ENCODE assay signal across 8 cellular contexts in genomic region chr15:45457641-45458539, GRCh38.
DNase-seq lines count a peak whose midpoint lies in the region; ATAC-seq, FAIRE-seq and TF ChIP-seq lines count a peak whose summit lies in the region.

No MANE protein-coding gene starts in this region.

- H3K4me3 ChIP-seq in iPS-20b (ENCODE audit: low read length) (peak overlapping the region; percentile 48; the same call in 1 of the 2 replicates), small intestine (ENCODE audit: low read depth in 1 of 2, low read length in 2 of 2) (peak overlapping the region in 1 of 2 donors; percentile 10)

- FAIRE-seq in GM12891 (lab: Jason Lieb, UNC): peak; percentile 74
- FAIRE-seq in TTC549 (lab: Jason Lieb, UNC): peak; percentile 64
- no peak for FAIRE-seq in small intestine (lab: Jason Lieb, UNC)

- DNase-seq in GM12891 (ENCODE audit: insufficient read length, low spot score) (no peak), NCI-H187 treated with DMSO at 0.1 percent for 48 hours (lab: John Stamatoyannopoulos, UW) (peak; percentile 25), small intestine (peak; percentile 84)

- WGBS in small intestine, 3 donors: 1 to 2% (median 2%) methylated on average over 17 of the region's 17 CpGs

- peak overlapping the region; percentile 91 to 95 (median 94) for H3K27ac Mint-ChIP-seq in brain

- peaks cover 7% of the 10 kb centered on the region for H3K27me3 Mint-ChIP-seq in brain

- no peaks in the 10 kb centered on the region for H3K36me3 ChIP-seq in iPS-20b (ENCODE audit: insufficient read depth, low read depth, low read length)
- H3K36me3 ChIP-seq in small intestine (ENCODE audit: control insufficient read depth in 2 of 2, insufficient read depth in 2 of 2, low read length in 2 of 2): no peaks in the 10 kb centered on the region

- no peak overlapping the region for H3K9ac ChIP-seq in iPS-20b (ENCODE audit: low read depth, low read length)

- peaks cover 10% of the 10 kb centered on the region; the same call in 1 of the 2 replicates for H3K4me1 ChIP-seq in iPS-20b (ENCODE audit: insufficient read depth, low read length)
- H3K4me1 ChIP-seq in small intestine (ENCODE audit: control insufficient read depth in 2 of 2, insufficient read depth in 1 of 2, low read depth in 1 of 2, low read length in 1 of 2): peaks cover 0 to 9% of the 10 kb centered on the region in 2 donors

- no peaks in the 10 kb centered on the region for H3K36me3 Mint-ChIP-seq in brain

- H3K9me3 Mint-ChIP-seq in brain: peaks cover 0 to 2% (median 0%) of the 10 kb centered on the region in 5 experiments

- H3K4me1 Mint-ChIP-seq in brain: peaks cover 23% of the 10 kb centered on the region

- ATAC-seq in HG02943 (IDR thresholded peaks at IDR 0.05; ENCODE audit: low read depth, unreplicated experiment) (peak; percentile 71), GM18858 (IDR thresholded peaks at IDR 0.05; ENCODE audit: unreplicated experiment) (no peak)

- no peak for TF ChIP-seq POLR2A in GM12891 (IDR thresholded peaks at IDR 0.05; ENCODE audit: low read depth, low read length)

- H3K4me3 Mint-ChIP-seq in brain: peak overlapping the region; percentile 84 to 89 (median 84)

- peak; percentile 96 to 99 for TF ChIP-seq CTCF in brain (conservative IDR thresholded peaks at IDR 0.05)

- H3K27ac ChIP-seq in iPS-20b (ENCODE audit: low read length) (no peak overlapping the region), small intestine (ENCODE audit: low read depth in 1 of 2, low read length in 1 of 2) (peak overlapping the region in 1 of 2 donors; percentile 45)

- H3K9me3 ChIP-seq in iPS-20b (ENCODE audit: insufficient read depth, low read depth, low read length) (no peaks in the 10 kb centered on the region), small intestine (ENCODE audit: control insufficient read depth, low read depth) (no peaks in the 10 kb centered on the region)

- peaks cover 34% of the 10 kb centered on the region for H3K27me3 ChIP-seq in iPS-20b (ENCODE audit: insufficient read depth, low read length)
- H3K27me3 ChIP-seq in small intestine (ENCODE audit: control insufficient read depth in 2 of 2, insufficient read depth in 2 of 2, low read length in 2 of 2): no peaks in the 10 kb centered on the region

TF ChIP-seq in GM12891, 5 proteins besides CTCF, POLR2A, EP300 and RAD21:
- TF ChIP-seq SPI1 (IDR thresholded peaks at IDR 0.05; ENCODE audit: low read depth, low read length): no peak
- TF ChIP-seq POU2F2 (IDR thresholded peaks at IDR 0.05; ENCODE audit: low read depth, low read length): peak; percentile 94
